In genomic region chr21:38905328-38905727, GRCh38 we compare ENCODE assay signal across 19 cellular contexts.
DNase-seq lines count a peak whose midpoint lies in the region; ATAC-seq, FAIRE-seq and TF ChIP-seq lines count a peak whose summit lies in the region.
"Had no signal": no experiment of that assay in that cellular context is flagged by ENCODE, and none has a peak within 500 bp of the region (broad histone marks: within the 10 kb centered on the region; RNA-seq: fewer than 3 reads in every experiment).

No MANE protein-coding gene starts in this region.

- intact Hi-C loops in HepG2 (cut with micrococcal nuclease; ENCODE audit: unreplicated experiment) (no loop called here), esophagus squamous epithelium (cut with DNase I) (loop anchor here (10.0 kb wide), 1 partner anchor 161 kb away; no protein-coding TSS in a partner anchor)

- no TSS peak for BruUV-seq in HepG2 (replicated peaks; lab: Mats Ljungman, UMichigan)

- H3K27me3 ChIP-seq in liver (ENCODE audit: control insufficient read depth in 4 of 4, insufficient read depth in 4 of 4, low read length in 3 of 4) (no peaks in the 10 kb centered on the region), HepG2 (ENCODE audit: control insufficient read depth in 1 of 2, insufficient read depth in 2 of 2, low read length in 2 of 2) (no peaks in the 10 kb centered on the region), esophagus squamous epithelium (no peaks in the 10 kb centered on the region), skeletal muscle tissue (ENCODE audit: control insufficient read depth in 3 of 3, insufficient read depth in 3 of 3, low read length in 3 of 3) (no peaks in the 10 kb centered on the region)
- H3K27me3 ChIP-seq: Peyer's patch had no signal

- POLR2A ChIA-PET in HepG2 (lab: Yijun Ruan, JAX) = no interaction called here

- TF ChIP-seq EP300 in HepG2 (IDR thresholded peaks at IDR 0.05; ENCODE audit: low read depth in 2 of 2, low read length in 2 of 2) = no peak
- no peak for TF ChIP-seq EP300 in HepG2 (CRISPR knock-in tag; IDR thresholded peaks at IDR 0.05; ENCODE audit: borderline replicate concordance)

- H4K20me1 ChIP-seq in HepG2 (ENCODE audit: insufficient read depth, low read length) = no peaks in the 10 kb centered on the region

- H3K27ac ChIP-seq in liver (ENCODE audit: low read depth in 1 of 2, low read length in 2 of 2) = peak overlapping the region; percentile 91 to 94
- H3K27ac ChIP-seq in HepG2 (ENCODE audit: extremely low read length, insufficient read depth, low read length) = no peak overlapping the region
- peak overlapping the region; percentile 58 to 95 (median 91) for H3K27ac ChIP-seq in esophagus squamous epithelium
- H3K27ac ChIP-seq in skeletal muscle tissue (ENCODE audit: low read depth, low read length) = peak overlapping the region; percentile 92
- H3K27ac ChIP-seq: C4-2B had no signal

- no peak for ATAC-seq in HepG2
- ATAC-seq: A549, GM12878 had no signal

- FAIRE-seq in HepG2 (lab: Jason Lieb, UNC) = no peak
- FAIRE-seq: A549, GM12878, GM18507 had no signal

- TF ChIP-seq POLR2A in HepG2 (IDR thresholded peaks at IDR 0.05; ENCODE audit: insufficient read depth in 1 of 2, low read depth in 2 of 2, low read length in 2 of 2) = no peak
- no peak for TF ChIP-seq POLR2A in esophagus squamous epithelium (IDR thresholded peaks at IDR 0.05)

- 75% methylated on average over 4 of the region's 4 CpGs for WGBS in liver
- WGBS in HepG2 (ENCODE audit: low lambda C conversion rate) = 79% methylated on average over 4 of the region's 4 CpGs
- 76 to 86% methylated on average over 2 of the region's 4 CpGs for WGBS in esophagus squamous epithelium, 2 donors

- H3K4me1 ChIP-seq in liver (ENCODE audit: control insufficient read depth in 4 of 4, insufficient read depth in 4 of 4, low read length in 3 of 4) (peaks cover 0 to 12% (median 5%) of the 10 kb centered on the region in 4 donors), HepG2 (ENCODE audit: insufficient read depth, low read length) (peaks cover 52% of the 10 kb centered on the region), esophagus squamous epithelium (peaks cover 42 to 69% (median 44%) of the 10 kb centered on the region in 3 donors), skeletal muscle tissue (ENCODE audit: control insufficient read depth in 3 of 3, insufficient read depth in 3 of 3, low read length in 3 of 3) (peaks cover 46 to 58% (median 51%) of the 10 kb centered on the region in 3 donors)
- H3K4me1 ChIP-seq: HAP-1 had no signal

- H2AFZ ChIP-seq in HepG2 (ENCODE audit: low read length) = no peak overlapping the region

- H3K36me3 ChIP-seq in liver (ENCODE audit: control insufficient read depth in 4 of 4, insufficient read depth in 3 of 4, low read depth in 1 of 4, low read length in 3 of 4) (no peaks in the 10 kb centered on the region), HepG2 (replicated peaks in 1 of 2; ENCODE audit: control insufficient read depth in 1 of 2, insufficient read depth in 2 of 2, low read length in 2 of 2) (no peaks in the 10 kb centered on the region), esophagus squamous epithelium (no peaks in the 10 kb centered on the region), skeletal muscle tissue (ENCODE audit: control insufficient read depth in 3 of 3, insufficient read depth in 3 of 3, low read length in 3 of 3) (no peaks in the 10 kb centered on the region)
- H3K36me3 ChIP-seq: HAP-1, Peyer's patch had no signal

- H3K9ac ChIP-seq in liver (ENCODE audit: low read depth in 1 of 2, low read length in 2 of 2) = no peak overlapping the region
- H3K9ac ChIP-seq in HepG2 (ENCODE audit: insufficient read depth, low read depth, low read length) = no peak overlapping the region
- no peak overlapping the region for H3K9ac ChIP-seq in skeletal muscle tissue (ENCODE audit: low read depth in 1 of 3, low read length in 3 of 3)

- TF ChIP-seq RAD21 in liver (IDR thresholded peaks at IDR 0.05) (no peak), HepG2 (CRISPR knock-in tag; IDR thresholded peaks at IDR 0.05) (no peak)

- TF ChIP-seq CTCF in liver (IDR thresholded peaks at IDR 0.05; ENCODE audit: low read depth, low read length, missing input control) (no peak), HepG2 (CRISPR knock-in tag; IDR thresholded peaks at IDR 0.05) (no peak), esophagus squamous epithelium (IDR thresholded peaks at IDR 0.05) (no peak)

- CTCF ChIA-PET in HepG2 (lab: Yijun Ruan, JAX; ENCODE audit: low intra/inter-chr PET ratio, low total read pairs) = no interaction called here

- H3K9me3 ChIP-seq in liver (ENCODE audit: control insufficient read depth in 4 of 4, low read length in 3 of 4) (peaks cover 0 to under 1% (median 0%) of the 10 kb centered on the region in 4 donors), HepG2 (ENCODE audit: low read length) (no peaks in the 10 kb centered on the region), esophagus squamous epithelium (no peaks in the 10 kb centered on the region), skeletal muscle tissue (ENCODE audit: control insufficient read depth in 3 of 3, low read length in 3 of 3) (no peaks in the 10 kb centered on the region)
- H3K9me3 ChIP-seq: A549, HAP-1, Peyer's patch had no signal

- in situ Hi-C loops in HepG2 (cut with HindIII; ENCODE audit: extremely low pct_ligation_motif_present, low pct_unique_long_range_greater_than_20kb) = no loop called here

- H3K4me2 ChIP-seq in HepG2 (ENCODE audit: low read depth, low read length) = no peak overlapping the region
- H3K4me2 ChIP-seq: A549 had no signal

- no peaks in the 10 kb centered on the region for H3K79me2 ChIP-seq in HepG2 (ENCODE audit: insufficient read depth, low read length)

- DNase-seq in HepG2 (ENCODE audit: low spot score) = no peak
- no peak for DNase-seq in esophagus squamous epithelium (lab: John Stamatoyannopoulos, UW)
- DNase-seq in COLO668 (lab: John Stamatoyannopoulos, UW; ENCODE audit: unreplicated experiment) = no peak
- no peak for DNase-seq in dedifferentiated amniotic fluid mesenchymal stem cell (ENCODE audit: extremely low spot score)
- no peak for DNase-seq in kidney glomerular epithelial cell (lab: John Stamatoyannopoulos, UW)
- DNase-seq: COR-L47, DMS53, NCI-H1417, NCI-H1930, NCI-H2171 treated with DMSO at 0.1 percent for 48 hours, NCI-H82, Peyer's patch had no signal

- H3K4me3 ChIP-seq in liver (ENCODE audit: low read depth in 1 of 3, low read length in 3 of 3) = peak overlapping the region in 1 of 3 donors; percentile 9
- H3K4me3 ChIP-seq in HepG2 (replicated peaks in 1 of 3; ENCODE audit: insufficient read depth in 1 of 3, low read depth in 2 of 3, low read length in 3 of 3) = no peak overlapping the region
- H3K4me3 ChIP-seq in esophagus squamous epithelium = no peak overlapping the region
- H3K4me3 ChIP-seq in skeletal muscle tissue (ENCODE audit: low read length in 3 of 3) = no peak overlapping the region
- H3K4me3 ChIP-seq: A549, GM12878, HAP-1, Peyer's patch had no signal

TF ChIP-seq in liver, 16 proteins besides CTCF, POLR2A, EP300 and RAD21 (continues in another document):
- TF ChIP-seq NR2F2 (IDR thresholded peaks at IDR 0.05) = no peak
- TF ChIP-seq REST (IDR thresholded peaks at IDR 0.05) = peak; percentile 79

TF ChIP-seq in HepG2, 621 proteins besides CTCF, POLR2A, EP300 and RAD21:
- TF ChIP-seq PRMT3 (CRISPR knock-in tag; IDR thresholded peaks at IDR 0.05; ENCODE audit: borderline replicate concordance, low read depth) (no peak), HNF1B (CRISPR knock-in tag; IDR thresholded peaks at IDR 0.05) (no peak), RXRA (CRISPR knock-in tag; IDR thresholded peaks at IDR 0.05) (no peak), SRY (CRISPR knock-in tag; IDR thresholded peaks at IDR 0.05) (no peak), ISX (CRISPR knock-in tag; conservative IDR thresholded peaks at IDR 0.05) (no peak)
